ENCODE assay signal across 8 cellular contexts in genomic region chr14:101810897-101811620, GRCh38. TPM values are rescaled to one million over a fixed set of nuclear protein-coding genes. Genes with fewer than 3 reads are reported as not detected.
DNase-seq lines count a peak whose midpoint lies in the region; ATAC-seq and TF ChIP-seq lines count a peak whose summit lies in the region.

No MANE protein-coding gene starts in this region.

- DNase-seq in AG20443 (ENCODE audit: low spot score) (peak; percentile 41), LHCN-M2 (ENCODE audit: low read depth) (peak; percentile 40), breast epithelium (ENCODE audit: low spot score in 2 of 2) (no peak), HuH-7.5 (ENCODE audit: low spot score) (no peak), NCI-H1417 treated with DMSO at 0.1 percent for 48 hours (lab: John Stamatoyannopoulos, UW) (no peak), activated gamma-delta T cell treated with Interleukin-2 at 50 U/mL for 16 hours (no peak)

- H3K36me3 ChIP-seq in breast epithelium = no peaks in the 10 kb centered on the region
- no peaks in the 10 kb centered on the region for H3K36me3 ChIP-seq in muscle layer of colon (ENCODE audit: insufficient read depth, low read length)

- TF ChIP-seq POLR2A in breast epithelium (IDR thresholded peaks at IDR 0.05) = no peak

- H3K9me3 ChIP-seq in breast epithelium (no peaks in the 10 kb centered on the region), muscle layer of colon (ENCODE audit: low read length) (no peaks in the 10 kb centered on the region)

- peak overlapping the region; percentile 97 for H3K9ac ChIP-seq in muscle layer of colon (ENCODE audit: low read length)

- H3K4me3 ChIP-seq in breast epithelium = peak overlapping the region; percentile 64 to 68 (median 67)
- peak overlapping the region; percentile 63 to 93 for H3K4me3 ChIP-seq in muscle layer of colon (ENCODE audit: low read depth in 1 of 2, low read length in 2 of 2)

- H3K4me1 ChIP-seq in breast epithelium (peaks cover 0 to 24% of the 10 kb centered on the region in 2 donors), muscle layer of colon (ENCODE audit: insufficient read depth, low read length) (peaks cover 53% of the 10 kb centered on the region)

- H3K27me3 ChIP-seq in breast epithelium (no peaks in the 10 kb centered on the region), muscle layer of colon (ENCODE audit: control insufficient read depth in 1 of 2, insufficient read depth in 2 of 2, low read length in 2 of 2) (no peaks in the 10 kb centered on the region)

- no peak for TF ChIP-seq CTCF in breast epithelium (IDR thresholded peaks at IDR 0.05)

- intact Hi-C loops in breast epithelium (cut with DNase I; ENCODE audit: low total_unique reads) = no loop called here

- ATAC-seq in HG03520 (IDR thresholded peaks at IDR 0.05; ENCODE audit: unreplicated experiment) = no peak

- peak overlapping the region; percentile 95 to 99 for H3K27ac ChIP-seq in breast epithelium
- H3K27ac ChIP-seq in muscle layer of colon (ENCODE audit: low read depth, low read length) = peak overlapping the region; percentile 96

RNA-seq across cellular contexts. Expression of gene PPP2R5C, which starts 49.5 kb away (rescaled TPM):
- 78.0 and 86.3 TPM in 2 replicates for total RNA-seq in LHCN-M2 (2014; rRNA removed)
- 49.6 TPM for polyA plus RNA-seq in LHCN-M2 (2012)
- 100 to 1,000 TPM in 2 of 3 donors, 10 to 100 TPM in 1; 90.5 to 105 (median 102) TPM for total RNA-seq in breast epithelium

Comparison
In these comparisons a context has a peak if more than half of its experiments do, and no peak if none do; other contexts are left out.
1. DNase-seq: peak in AG20443 (single experiment) and LHCN-M2 (single experiment); none in breast epithelium (0 of 2), HuH-7.5 (single experiment), NCI-H1417 treated with DMSO at 0.1 percent for 48 hours (single experiment) and activated gamma-delta T cell treated with Interleukin-2 at 50 U/mL for 16 hours (single experiment).